In the genomic region with DNA sequence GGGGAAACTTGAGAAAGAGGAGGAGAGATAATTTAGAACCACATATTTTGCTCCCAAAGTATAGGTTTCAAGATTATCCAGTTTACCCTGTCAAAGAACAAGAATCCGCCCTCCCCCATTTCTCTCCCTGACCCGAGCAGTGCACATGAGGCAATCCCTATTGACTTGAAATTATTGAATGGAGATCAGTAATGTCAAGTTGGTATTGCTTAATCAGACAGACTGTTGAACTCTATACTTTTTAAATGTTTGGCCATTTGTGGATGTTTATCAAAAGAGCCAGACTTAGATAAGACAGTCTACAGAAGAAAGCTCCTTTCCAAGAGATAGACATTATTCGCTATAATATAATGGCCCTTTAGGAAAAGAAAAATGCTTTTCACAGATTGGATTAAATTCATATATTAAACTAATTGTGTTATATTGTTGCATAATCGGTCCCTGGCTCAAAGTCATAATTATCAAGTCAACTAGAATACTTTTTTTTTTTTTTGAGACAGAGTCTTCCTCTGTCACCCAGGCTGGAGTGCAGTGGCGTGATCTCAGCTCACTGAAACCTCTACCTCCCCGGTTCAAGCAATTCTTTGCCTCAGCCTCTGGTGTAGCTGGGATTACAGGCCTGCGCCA, we compare ENCODE assay signal across 12 cellular contexts. TPM values are rescaled to one million over a fixed set of nuclear protein-coding genes. Genes with fewer than 3 reads are reported as not detected.
A peak's percentile ranks its signal among the peaks of the same experiment; 100 is the strongest.
DNase-seq lines count a peak whose midpoint lies in the region; ATAC-seq and TF ChIP-seq lines count a peak whose summit lies in the region.
"Had no signal": no experiment of that assay in that cellular context is flagged by ENCODE, and none has a peak within 500 bp of the region (broad histone marks: within the 10 kb centered on the region; RNA-seq: fewer than 3 reads in every experiment).

No MANE protein-coding gene starts in this region.

- H3K9ac ChIP-seq in Loucy (ENCODE audit: low read depth, low read length, poor library complexity, severe bottlenecking) = peak overlapping the region; percentile 80

- TF ChIP-seq CTCF in A673 (conservative IDR thresholded peaks at IDR 0.05; ENCODE audit: low read depth, low read length) (no peak), Loucy (conservative IDR thresholded peaks at IDR 0.05; ENCODE audit: low read length) (no peak)

- H3K27me3 ChIP-seq in A673 (replicated peaks; ENCODE audit: insufficient read depth, low read depth, low read length, poor library complexity) (no peaks in the 10 kb centered on the region), Loucy (ENCODE audit: insufficient read depth, low read length, poor library complexity, severe bottlenecking) (no peaks in the 10 kb centered on the region)

- H3K9me3 ChIP-seq in A673 (ENCODE audit: low read depth, low read length, poor library complexity, severe bottlenecking) (no peaks in the 10 kb centered on the region), Loucy (ENCODE audit: insufficient read depth, low read depth, low read length) (no peaks in the 10 kb centered on the region)

- no peaks in the 10 kb centered on the region for H3K9me2 ChIP-seq in Loucy (replicated peaks; ENCODE audit: low read depth, low read length)

- H3K36me3 Mint-ChIP-seq in natural killer cell treated with Interleukin-12 subunit alpha and Interleukin-12 subunit beta and Interleukin-15 and Interleukin-18, amount 100 ng/mL, for 72 hours = no peaks in the 10 kb centered on the region

- H3K27ac Mint-ChIP-seq in natural killer cell treated with Interleukin-12 subunit alpha and Interleukin-12 subunit beta and Interleukin-15 and Interleukin-18, amount 100 ng/mL, for 72 hours = peak overlapping the region; percentile 85 to 86

- DNase-seq in A673 (ENCODE audit: low spot score) (no peak), NCI-H345 (lab: John Stamatoyannopoulos, UW) (no peak), NCI-H1048 (lab: John Stamatoyannopoulos, UW) (no peak)
- no peak for DNase-seq in natural killer cell treated with Interleukin-12 subunit alpha and Interleukin-12 subunit beta and Interleukin-15 and Interleukin-18, amount 100 ng/mL, for 72 hours (ENCODE audit: low spot score)
- DNase-seq: DMS79; glutamatergic neuron; stimulated activated CD4-positive, alpha-beta T cell treated with anti-CD3 and anti-CD28 coated beads, Interleukin-4, amount 100 ng/mL, for 4 hours had no signal

- H3K27ac ChIP-seq in A673 (ENCODE audit: low read depth, low read length, poor library complexity, severe bottlenecking) = peak overlapping the region; percentile 93
- peak overlapping the region; percentile 90 for H3K27ac ChIP-seq in cingulate gyrus (ENCODE audit: low read depth, low read length)

- BruUV-seq in A673 (replicated peaks; lab: Mats Ljungman, UMichigan) = no TSS peak

- peaks cover 9% of the 10 kb centered on the region; the same call in 1 of the 2 replicates for H3F3A ChIP-seq in Loucy (ENCODE audit: low read depth)

- peaks cover 35 to 47% of the 10 kb centered on the region in 2 donors for H3K4me1 Mint-ChIP-seq in natural killer cell treated with Interleukin-12 subunit alpha and Interleukin-12 subunit beta and Interleukin-15 and Interleukin-18, amount 100 ng/mL, for 72 hours (ENCODE audit: low read depth in 2 of 2)

- H3K4me1 ChIP-seq in A673 (ENCODE audit: insufficient read depth, low read length, poor library complexity, severe bottlenecking) (peaks cover 42% of the 10 kb centered on the region), Loucy (ENCODE audit: insufficient read depth, low read length, poor library complexity, severe bottlenecking) (peaks cover 36% of the 10 kb centered on the region)

- no peaks in the 10 kb centered on the region for H3K9me3 Mint-ChIP-seq in natural killer cell treated with Interleukin-12 subunit alpha and Interleukin-12 subunit beta and Interleukin-15 and Interleukin-18, amount 100 ng/mL, for 72 hours

- H3K36me3 ChIP-seq in A673 (ENCODE audit: insufficient read depth, low read length, poor library complexity, severe bottlenecking) (peaks cover 7% of the 10 kb centered on the region), Loucy (ENCODE audit: insufficient read depth, low read length) (peaks cover 2% of the 10 kb centered on the region; the same call in 1 of the 2 replicates)

- H3K79me2 ChIP-seq in Loucy (ENCODE audit: insufficient read depth, low read length) = peaks cover 96% of the 10 kb centered on the region

- H3K4me3 ChIP-seq in A673 (ENCODE audit: low read depth, low read length, poor library complexity, severe bottlenecking) (peak overlapping the region; percentile 20), Loucy (ENCODE audit: low read length, poor library complexity, severe bottlenecking) (peak overlapping the region; percentile 77)

- peaks cover 11% of the 10 kb centered on the region for H4K20me1 ChIP-seq in Loucy (ENCODE audit: insufficient read depth, low read length, poor library complexity, severe bottlenecking)

- POLR2A ChIA-PET in A673 (lab: Charles Lee; ENCODE audit: low non-redundant PET) = interaction anchor here (0.7 kb wide), 1 partner anchor 155 kb away, joined by 3 read pairs; no protein-coding TSS in a partner anchor

- CTCF ChIA-PET in A673 (lab: Charles Lee) = interaction anchor here (1.1 kb wide), 1 partner anchor 130 kb away, joined by 5 read pairs; no protein-coding TSS in a partner anchor

- no peak overlapping the region for H2AFZ ChIP-seq in Loucy (ENCODE audit: low read length)

- peak overlapping the region; percentile 59 for H3K4me3 Mint-ChIP-seq in natural killer cell treated with Interleukin-12 subunit alpha and Interleukin-12 subunit beta and Interleukin-15 and Interleukin-18, amount 100 ng/mL, for 72 hours

- ATAC-seq in natural killer cell treated with Interleukin-12 subunit alpha and Interleukin-12 subunit beta and Interleukin-15 and Interleukin-18, amount 100 ng/mL, for 72 hours = no peak
- ATAC-seq in HG03196 (IDR thresholded peaks at IDR 0.05; ENCODE audit: unreplicated experiment) (no peak), GM21619 (IDR thresholded peaks at IDR 0.05; ENCODE audit: unreplicated experiment) (no peak)
- ATAC-seq: activated CD4-positive, CD25-positive, alpha-beta regulatory T cell treated with anti-CD3 and anti-CD28 coated beads, Interleukin-2, amount 50 U/mL, for 24 hours had no signal

- H3K4me2 ChIP-seq in Loucy (ENCODE audit: low read depth, low read length, poor library complexity, severe bottlenecking) = peak overlapping the region; percentile 90

- H3K27me3 Mint-ChIP-seq in natural killer cell treated with Interleukin-12 subunit alpha and Interleukin-12 subunit beta and Interleukin-15 and Interleukin-18, amount 100 ng/mL, for 72 hours = no peaks in the 10 kb centered on the region

- intact Hi-C loops in A673 (cut with micrococcal nuclease; ENCODE audit: unreplicated experiment) = no loop called here

RNA-seq across cellular contexts. Expression of a gene that starts 5.3 kb away (rescaled TPM):
- total RNA-seq in A673 (2021) = 24.7 and 26.1 TPM in 2 replicates
- 10 to 100 TPM; 15.0 to 23.2 TPM for total RNA-seq in natural killer cell treated with Interleukin-12 subunit alpha and Interleukin-12 subunit beta and Interleukin-15 and Interleukin-18, amount 100 ng/mL, for 72 hours

RNA-seq across cellular contexts. Expression of a gene that starts 6.3 kb away (rescaled TPM):
- 9.3 and 10.8 TPM in 2 replicates for total RNA-seq in A673 (2021)
- total RNA-seq in natural killer cell treated with Interleukin-12 subunit alpha and Interleukin-12 subunit beta and Interleukin-15 and Interleukin-18, amount 100 ng/mL, for 72 hours = 10 to 100 TPM; 15.7 to 16.4 TPM

RNA-seq across cellular contexts. Expression of a gene that starts 54.2 kb away (rescaled TPM):
- total RNA-seq in A673 (2021) = 120 and 122 TPM in 2 replicates
- total RNA-seq in natural killer cell treated with Interleukin-12 subunit alpha and Interleukin-12 subunit beta and Interleukin-15 and Interleukin-18, amount 100 ng/mL, for 72 hours = 100 to 1,000 TPM in 1 of 2 donors, 10 to 100 TPM in 1; 56.8 to 110 TPM
